ENCODE assay signal across 23 cellular contexts in genomic region chr5:122436615-122437014, GRCh38.
DNase-seq lines count a peak whose midpoint lies in the region; FAIRE-seq and TF ChIP-seq lines count a peak whose summit lies in the region.
"Had no signal": no experiment of that assay in that cellular context is flagged by ENCODE, and none has a peak within 500 bp of the region (broad histone marks: within the 10 kb centered on the region; RNA-seq: fewer than 3 reads in every experiment).

No MANE protein-coding gene starts in this region.

- no peak for TF ChIP-seq CTCF in GM10266 (IDR thresholded peaks at IDR 0.05; ENCODE audit: control insufficient read depth, insufficient read depth, low read depth, missing control alignments)

- H3K9me3 ChIP-seq in small intestine (ENCODE audit: control insufficient read depth, low read depth): no peaks in the 10 kb centered on the region
- H3K9me3 ChIP-seq: BLaER1 had no signal

- no peaks in the 10 kb centered on the region for H3K36me3 ChIP-seq in small intestine (ENCODE audit: control insufficient read depth in 2 of 2, insufficient read depth in 2 of 2, low read length in 2 of 2)
- H3K36me3 ChIP-seq: BLaER1 had no signal

- no peaks in the 10 kb centered on the region for H3K27me3 ChIP-seq in small intestine (ENCODE audit: control insufficient read depth in 2 of 2, insufficient read depth in 2 of 2, low read length in 2 of 2)
- H3K27me3 ChIP-seq: BLaER1 had no signal

- POLR2A ChIA-PET in HEK293T (lab: Yijun Ruan, JAX): no interaction called here

- H3K4me3 ChIP-seq in small intestine (ENCODE audit: low read depth in 1 of 2, low read length in 2 of 2): no peak overlapping the region
- H3K4me3 ChIP-seq: BLaER1, GM12878, GM23338 had no signal

- no peaks in the 10 kb centered on the region for H3K4me1 ChIP-seq in small intestine (ENCODE audit: control insufficient read depth in 2 of 2, insufficient read depth in 1 of 2, low read depth in 1 of 2, low read length in 1 of 2)

- CTCF ChIA-PET in HEK293T (lab: Yijun Ruan, JAX): no interaction called here

- FAIRE-seq in colon (lab: Jason Lieb, UNC) (peak; percentile 87), small intestine (lab: Jason Lieb, UNC) (no peak)
- FAIRE-seq: G401.6, GM12878 had no signal

- DNase-seq in NCI-H1417 (lab: John Stamatoyannopoulos, UW) (peak in 2 of 3 experiments; percentile 18 to 61), NCI-H1417 treated with DMSO at 0.1 percent for 48 hours (lab: John Stamatoyannopoulos, UW) (no peak), HEK293T (ENCODE audit: extremely low spot score) (no peak), small intestine (peak; percentile 63), DMS114 treated with DMSO at 0.1 percent for 48 hours (lab: John Stamatoyannopoulos, UW; ENCODE audit: unreplicated experiment) (no peak), GM10266 (ENCODE audit: extremely low spot score) (no peak)
- DNase-seq: 8988T; CD4-positive, CD25-positive, alpha-beta regulatory T cell; H9; IMR-90; NCI-H1048; NCI-H2081 treated with DMSO at 0.1 percent for 48 hours; NCI-H524; NCI-H774; SHP77; T-cell had no signal

- no peak overlapping the region for H3K27ac ChIP-seq in small intestine (ENCODE audit: low read depth in 1 of 2, low read length in 1 of 2)
- H3K27ac ChIP-seq: BLaER1, KMS-11, RWPE1 had no signal

TF ChIP-seq in HEK293T, 16 proteins besides CTCF, POLR2A, EP300 and RAD21:
- no peak for TF ChIP-seq FOXM1 (IDR thresholded peaks at IDR 0.05; ENCODE audit: borderline replicate concordance)
- no peak for TF ChIP-seq ELF4 (IDR thresholded peaks at IDR 0.05)
- no peak for TF ChIP-seq HDGF (IDR thresholded peaks at IDR 0.05; ENCODE audit: borderline replicate concordance)
- TF ChIP-seq PKNOX1 (IDR thresholded peaks at IDR 0.05): peak; percentile 80

Comparison
In these comparisons a context has a peak if more than half of its experiments do, and no peak if none do; other contexts are left out.
1. DNase-seq: peak in NCI-H1417 (2 of 3) and small intestine (single experiment); none in NCI-H1417 treated with DMSO at 0.1 percent for 48 hours (single experiment), HEK293T (single experiment), DMS114 treated with DMSO at 0.1 percent for 48 hours (single experiment) and GM10266 (single experiment).